8 cellular contexts compared by ENCODE assay signal in genomic region chr14:30558675-30559555, GRCh38. TPM values are rescaled to one million over a fixed set of nuclear protein-coding genes. Genes with fewer than 3 reads are reported as not detected.
DNase-seq lines count a peak whose midpoint lies in the region; ATAC-seq and TF ChIP-seq lines count a peak whose summit lies in the region.

G2E3 (plus strand) TSS chr14:30559158; CDS start chr14:30581080, 21,922 bp downstream.

- peak within 1 kb of the TSS; percentile 99 for H3K27ac Mint-ChIP-seq in activated T-helper 1 cell treated with anti-CD3 and anti-CD28 coated beads, Interleukin-12 subunit alpha, Interleukin-12 subunit beta, Interleukin-2, Interleukin-4 antibody, amounts not matched to agents 30 ng/mL and 10 ng/mL and 1 ng/mL, durations not matched to agents 14 hours and 24 hours and 36 hours
- H3K27ac Mint-ChIP-seq in naive thymus-derived CD4-positive, alpha-beta T cell = peak within 1 kb of the TSS; percentile 93 to 100 (median 98)
- H3K27ac Mint-ChIP-seq in stimulated activated naive B cell treated with anti-CD40 and anti-IgM and Interleukin-4, amounts not matched to agents 10 μg/mL and 1 μg/mL and 100 μg/mL, for 72 hours = peak within 1 kb of the TSS; percentile 100

- H3K36me3 ChIP-seq in Panc1 (ENCODE audit: control insufficient read depth, insufficient read depth, low read length) = peaks cover 3% of the 10 kb centered on the region; the same call in 1 of the 2 replicates
- H3K36me3 ChIP-seq in naive thymus-derived CD4-positive, alpha-beta T cell (ENCODE audit: control insufficient read depth in 2 of 3, insufficient read depth in 3 of 3, low read length in 3 of 3) = peaks cover 0 to 6% (median 0%) of the 10 kb centered on the region in 3 experiments

- in situ Hi-C loops in KBM-7 (cut with MboI; ENCODE audit: low pct_unique_long_range_greater_than_20kb, low sequenced_read_pairs) = no loop called here
- in situ Hi-C loops in Panc1 (cut with HindIII; ENCODE audit: low pct_unique_long_range_greater_than_20kb, low sequenced_read_pairs) = no loop called here

- ATAC-seq in GM21723 (IDR thresholded peaks at IDR 0.05; ENCODE audit: unreplicated experiment) (peak; percentile 98), Panc1 (peak; percentile 99)
- peak; percentile 100 for ATAC-seq in naive thymus-derived CD4-positive, alpha-beta T cell
- ATAC-seq in stimulated activated naive B cell treated with anti-CD40 and anti-IgM and Interleukin-4, amounts not matched to agents 10 μg/mL and 1 μg/mL and 100 μg/mL, for 72 hours (replicated peaks) = peak; percentile 99

- peaks cover 14% of the 10 kb centered on the region for H3K4me1 ChIP-seq in Panc1 (ENCODE audit: control insufficient read depth, insufficient read depth, low read length)
- peaks cover 5 to 12% of the 10 kb centered on the region in 2 donors for H3K4me1 ChIP-seq in naive thymus-derived CD4-positive, alpha-beta T cell (ENCODE audit: control insufficient read depth in 2 of 2, insufficient read depth in 2 of 2, low read length in 2 of 2)

- H3K27ac ChIP-seq in Panc1 (ENCODE audit: low read length) = peak within 1 kb of the TSS; percentile 92
- peak within 1 kb of the TSS; percentile 77 for H3K27ac ChIP-seq in naive thymus-derived CD4-positive, alpha-beta T cell (ENCODE audit: low read depth, low read length)

- POLR2A ChIA-PET in Panc1 (lab: Charles Lee) = no interaction called here
- POLR2A ChIA-PET in naive thymus-derived CD4-positive, alpha-beta T cell (lab: Charles Lee) = interaction anchor here (0.9 to 4.9 kb wide), 4 partner anchors 11 to 468 kb away, joined by 3 to 17 read pairs (median 4); partner anchors contain the start of gene SCFD1

- H3K36me3 Mint-ChIP-seq in activated T-helper 1 cell treated with anti-CD3 and anti-CD28 coated beads, Interleukin-12 subunit alpha, Interleukin-12 subunit beta, Interleukin-2, Interleukin-4 antibody, amounts not matched to agents 30 ng/mL and 10 ng/mL and 1 ng/mL, durations not matched to agents 14 hours and 24 hours and 36 hours (ENCODE audit: low read depth) = peaks cover 23% of the 10 kb centered on the region
- H3K36me3 Mint-ChIP-seq in naive thymus-derived CD4-positive, alpha-beta T cell = peaks cover 0 to 21% (median 18%) of the 10 kb centered on the region in 5 donors
- peaks cover 10 to 20% of the 10 kb centered on the region in 2 donors for H3K36me3 Mint-ChIP-seq in stimulated activated naive B cell treated with anti-CD40 and anti-IgM and Interleukin-4, amounts not matched to agents 10 μg/mL and 1 μg/mL and 100 μg/mL, for 72 hours

- no peaks in the 10 kb centered on the region for H3K9me3 ChIP-seq in Panc1 (ENCODE audit: control insufficient read depth, insufficient read depth, low read depth, low read length)
- no peaks in the 10 kb centered on the region for H3K9me3 ChIP-seq in naive thymus-derived CD4-positive, alpha-beta T cell (ENCODE audit: control insufficient read depth in 2 of 3, low read length in 3 of 3)

- CTCF ChIA-PET in Panc1 (lab: Charles Lee) = no interaction called here
- CTCF ChIA-PET in naive thymus-derived CD4-positive, alpha-beta T cell (lab: Charles Lee) = interaction anchor here (0.8 kb wide), 1 partner anchor 11 kb away, joined by 3 read pairs; no protein-coding TSS in a partner anchor

- no peaks in the 10 kb centered on the region for H3K9me3 Mint-ChIP-seq in activated T-helper 1 cell treated with anti-CD3 and anti-CD28 coated beads, Interleukin-12 subunit alpha, Interleukin-12 subunit beta, Interleukin-2, Interleukin-4 antibody, amounts not matched to agents 30 ng/mL and 10 ng/mL and 1 ng/mL, durations not matched to agents 14 hours and 24 hours and 36 hours
- peaks cover 0 to 3% (median 0%) of the 10 kb centered on the region in 11 donors for H3K9me3 Mint-ChIP-seq in naive thymus-derived CD4-positive, alpha-beta T cell
- no peaks in the 10 kb centered on the region for H3K9me3 Mint-ChIP-seq in stimulated activated naive B cell treated with anti-CD40 and anti-IgM and Interleukin-4, amounts not matched to agents 10 μg/mL and 1 μg/mL and 100 μg/mL, for 72 hours

- BruUV-seq in Panc1 (replicated peaks; lab: Mats Ljungman, UMichigan) = TSS peak; percentile 82

- intact Hi-C loops in Panc1 (cut with micrococcal nuclease; ENCODE audit: unreplicated experiment) = no loop called here
- intact Hi-C loops in activated T-helper 1 cell treated with anti-CD3 and anti-CD28 coated beads, Interleukin-12 subunit alpha, Interleukin-12 subunit beta, Interleukin-2, Interleukin-4 antibody, amounts not matched to agents 30 ng/mL and 10 ng/mL and 1 ng/mL, durations not matched to agents 14 hours and 24 hours and 36 hours (cut with micrococcal nuclease) = loop anchor here (1.0 to 5.0 kb wide), 5 partner anchors 63 to 1002 kb away; partner anchors contain the start of genes AP4S1, DTD2, NUBPL and SCFD1
- intact Hi-C loops in naive thymus-derived CD4-positive, alpha-beta T cell (cut with micrococcal nuclease) = loop anchor here (1.0 to 10.0 kb wide), 19 partner anchors 8 to 1644 kb away; partner anchors contain the start of genes ARHGAP5 (in 2 of the 2), DTD2 (in 2 of the 2), HEATR5A (in 2 of the 2) and RNU6-8 (in 2 of the 2)

- peaks cover 4% of the 10 kb centered on the region for H3K27me3 Mint-ChIP-seq in activated T-helper 1 cell treated with anti-CD3 and anti-CD28 coated beads, Interleukin-12 subunit alpha, Interleukin-12 subunit beta, Interleukin-2, Interleukin-4 antibody, amounts not matched to agents 30 ng/mL and 10 ng/mL and 1 ng/mL, durations not matched to agents 14 hours and 24 hours and 36 hours (ENCODE audit: insufficient read depth)
- peaks cover 0 to 4% (median 0%) of the 10 kb centered on the region in 5 donors for H3K27me3 Mint-ChIP-seq in naive thymus-derived CD4-positive, alpha-beta T cell
- H3K27me3 Mint-ChIP-seq in stimulated activated naive B cell treated with anti-CD40 and anti-IgM and Interleukin-4, amounts not matched to agents 10 μg/mL and 1 μg/mL and 100 μg/mL, for 72 hours = no peaks in the 10 kb centered on the region

- no peaks in the 10 kb centered on the region for H3K27me3 ChIP-seq in Panc1 (ENCODE audit: control insufficient read depth, insufficient read depth, low read length)
- no peaks in the 10 kb centered on the region for H3K27me3 ChIP-seq in naive thymus-derived CD4-positive, alpha-beta T cell (ENCODE audit: control insufficient read depth in 2 of 2, insufficient read depth in 2 of 2, low read length in 2 of 2)

- H3K4me3 ChIP-seq in Panc1 (ENCODE audit: low read depth in 2 of 2, low read length in 2 of 2) = peak within 1 kb of the TSS; percentile 87 to 91
- peak within 1 kb of the TSS; percentile 76 for H3K4me3 ChIP-seq in naive thymus-derived CD4-positive, alpha-beta T cell (ENCODE audit: low read length)

- peak; percentile 77 for DNase-seq in DMS53 treated with DMSO at 0.1 percent for 48 hours (lab: John Stamatoyannopoulos, UW; ENCODE audit: unreplicated experiment)
- peak; percentile 93 for DNase-seq in KBM-7
- DNase-seq in Panc1 (ENCODE audit: low read depth, low spot score) = peak; percentile 50
- peak; percentile 90 for DNase-seq in activated T-helper 1 cell treated with anti-CD3 and anti-CD28 coated beads, Interleukin-12 subunit alpha, Interleukin-12 subunit beta, Interleukin-2, Interleukin-4 antibody, amounts not matched to agents 30 ng/mL and 10 ng/mL and 1 ng/mL, durations not matched to agents 14 hours and 24 hours and 36 hours (ENCODE audit: low spot score)
- peak; percentile 83 for DNase-seq in fibroblast of gingiva (ENCODE audit: low read depth)
- peak; percentile 75 to 91 (median 85) for DNase-seq in naive thymus-derived CD4-positive, alpha-beta T cell
- DNase-seq in stimulated activated naive B cell treated with anti-CD40 and anti-IgM and Interleukin-4, amounts not matched to agents 10 μg/mL and 1 μg/mL and 100 μg/mL, for 72 hours = peak; percentile 87

- H3K4me3 Mint-ChIP-seq in activated T-helper 1 cell treated with anti-CD3 and anti-CD28 coated beads, Interleukin-12 subunit alpha, Interleukin-12 subunit beta, Interleukin-2, Interleukin-4 antibody, amounts not matched to agents 30 ng/mL and 10 ng/mL and 1 ng/mL, durations not matched to agents 14 hours and 24 hours and 36 hours = peak within 1 kb of the TSS; percentile 100
- peak within 1 kb of the TSS; percentile 97 to 100 (median 99) for H3K4me3 Mint-ChIP-seq in naive thymus-derived CD4-positive, alpha-beta T cell
- H3K4me3 Mint-ChIP-seq in stimulated activated naive B cell treated with anti-CD40 and anti-IgM and Interleukin-4, amounts not matched to agents 10 μg/mL and 1 μg/mL and 100 μg/mL, for 72 hours = peak within 1 kb of the TSS; percentile 100

- peaks cover 33% of the 10 kb centered on the region for H3K4me1 Mint-ChIP-seq in activated T-helper 1 cell treated with anti-CD3 and anti-CD28 coated beads, Interleukin-12 subunit alpha, Interleukin-12 subunit beta, Interleukin-2, Interleukin-4 antibody, amounts not matched to agents 30 ng/mL and 10 ng/mL and 1 ng/mL, durations not matched to agents 14 hours and 24 hours and 36 hours (ENCODE audit: low read depth)
- peaks cover 24 to 43% (median 28%) of the 10 kb centered on the region in 7 donors for H3K4me1 Mint-ChIP-seq in naive thymus-derived CD4-positive, alpha-beta T cell
- H3K4me1 Mint-ChIP-seq in stimulated activated naive B cell treated with anti-CD40 and anti-IgM and Interleukin-4, amounts not matched to agents 10 μg/mL and 1 μg/mL and 100 μg/mL, for 72 hours = peaks cover 14 to 25% of the 10 kb centered on the region in 2 donors

- no peak for TF ChIP-seq CTCF in Panc1 (IDR thresholded peaks at IDR 0.05)

RNA-seq across cellular contexts. Expression of gene G2E3, which starts in this region (rescaled TPM):
- 27.5 TPM for total RNA-seq in Panc1 (2021; ENCODE audit: unreplicated experiment)
- 8.8 TPM for polyA plus RNA-seq in Panc1 (2012; ENCODE audit: insufficient read length)
- 21.5 and 24.1 TPM in 2 replicates for total RNA-seq in activated T-helper 1 cell treated with anti-CD3 and anti-CD28 coated beads, Interleukin-12 subunit alpha, Interleukin-12 subunit beta, Interleukin-2, Interleukin-4 antibody, amounts not matched to agents 30 ng/mL and 10 ng/mL and 1 ng/mL, durations not matched to agents 14 hours and 24 hours and 36 hours
- 10 to 100 TPM; 25.0 to 29.7 (median 28.6) TPM for total RNA-seq in naive thymus-derived CD4-positive, alpha-beta T cell
- 10 to 100 TPM; 12.6 to 18.9 TPM for polyA plus RNA-seq in naive thymus-derived CD4-positive, alpha-beta T cell

Comparison
In these comparisons a context has a peak if more than half of its experiments do, and no peak if none do; other contexts are left out.
1. Peak in every context shown above with its lines: DNase-seq, ATAC-seq, H3K4me3 ChIP-seq and H3K27ac ChIP-seq.